Comparison of ENCODE assay signal across 8 cellular contexts in genomic region chr7:85023066-85023687, GRCh38.
A peak's percentile ranks its signal among the peaks of the same experiment; 100 is the strongest.
DNase-seq lines count a peak whose midpoint lies in the region; ATAC-seq and TF ChIP-seq lines count a peak whose summit lies in the region.

No MANE protein-coding gene starts in this region.

- ATAC-seq in HG02759 (IDR thresholded peaks at IDR 0.05; ENCODE audit: unreplicated experiment): no peak
- ATAC-seq in GM18505 (IDR thresholded peaks at IDR 0.05; ENCODE audit: unreplicated experiment): no peak

- TF ChIP-seq POLR2A in GM18505 (IDR thresholded peaks at IDR 0.05; ENCODE audit: borderline replicate concordance, extremely low read depth, insufficient read depth, insufficient read length): no peak

- DNase-seq in activated gamma-delta T cell treated with Interleukin-2 at 50 U/mL for 16 hours (peak; percentile 11), activated gamma-delta T cell (lab: John Stamatoyannopoulos, UW) (no peak), SKM-1 treated with dmso at 0.1 percent for 144 hours (lab: John Stamatoyannopoulos, UW; ENCODE audit: unreplicated experiment) (peak; percentile 48), fibroblast of the conjunctiva (ENCODE audit: low read depth) (peak; percentile 31), retina (peak; percentile 70)
- peak; percentile 28 for DNase-seq in Jurkat, Clone E6-1 (ENCODE audit: low read depth, low spot score)

- H3K4me3 ChIP-seq in Jurkat, Clone E6-1 (ENCODE audit: low read length): no peak overlapping the region
